ENCODE assay signal across 1 cellular context in genomic region chr4:21113496-21114213, GRCh38.
TF ChIP-seq lines count a peak whose summit lies in the region.

No MANE protein-coding gene starts in this region.

TF ChIP-seq in SK-N-SH, 30 proteins besides CTCF, POLR2A, EP300 and RAD21 (continued from another document):
- TF ChIP-seq IRF3 (IDR thresholded peaks at IDR 0.05; ENCODE audit: low read depth, low read length) (no peak), FOXJ3 (CRISPR knock-in tag; IDR thresholded peaks at IDR 0.05) (no peak), USF1 (IDR thresholded peaks at IDR 0.05; ENCODE audit: borderline replicate concordance, low read depth) (no peak), POLR2AphosphoS5 (IDR thresholded peaks at IDR 0.05; ENCODE audit: low read depth, low read length) (no peak), EZH2phosphoT487 (IDR thresholded peaks at IDR 0.05; ENCODE audit: borderline replicate concordance, low read depth) (no peak), MXI1 (IDR thresholded peaks at IDR 0.05; ENCODE audit: low read depth, low read length) (0 out of 2 replicates have a peak, but pooled peaks have one; percentile 25), NRF1 (IDR thresholded peaks at IDR 0.05; ENCODE audit: low read depth, low read length) (no peak), USF2 (IDR thresholded peaks at IDR 0.05; ENCODE audit: borderline replicate concordance, low read depth, low read length) (no peak), MEF2A (IDR thresholded peaks at IDR 0.05; ENCODE audit: borderline replicate concordance, low read depth) (no peak), NFIC (IDR thresholded peaks at IDR 0.05; ENCODE audit: borderline replicate concordance) (peak; percentile 71), RFX5 (IDR thresholded peaks at IDR 0.05; ENCODE audit: low read length) (no peak), FOSL2 (IDR thresholded peaks at IDR 0.05; ENCODE audit: borderline replicate concordance, low read depth) (no peak), MAX (IDR thresholded peaks at IDR 0.05; ENCODE audit: low read depth) (no peak), TCF12 (IDR thresholded peaks at IDR 0.05) (peak; percentile 59; the same call in 1 of the 2 replicates), SMC3 (IDR thresholded peaks at IDR 0.05; ENCODE audit: low read depth, low read length) (no peak), GABPA (IDR thresholded peaks at IDR 0.05; ENCODE audit: low read depth) (no peak), GATA2 (CRISPR knock-in tag; IDR thresholded peaks at IDR 0.05) (peak; percentile 36), ELF1 (IDR thresholded peaks at IDR 0.05) (no peak), JUND (IDR thresholded peaks at IDR 0.05) (peak; percentile 25; the same call in 1 of the 2 replicates)
